ENCODE assay signal across 15 cellular contexts in the genomic region with DNA sequence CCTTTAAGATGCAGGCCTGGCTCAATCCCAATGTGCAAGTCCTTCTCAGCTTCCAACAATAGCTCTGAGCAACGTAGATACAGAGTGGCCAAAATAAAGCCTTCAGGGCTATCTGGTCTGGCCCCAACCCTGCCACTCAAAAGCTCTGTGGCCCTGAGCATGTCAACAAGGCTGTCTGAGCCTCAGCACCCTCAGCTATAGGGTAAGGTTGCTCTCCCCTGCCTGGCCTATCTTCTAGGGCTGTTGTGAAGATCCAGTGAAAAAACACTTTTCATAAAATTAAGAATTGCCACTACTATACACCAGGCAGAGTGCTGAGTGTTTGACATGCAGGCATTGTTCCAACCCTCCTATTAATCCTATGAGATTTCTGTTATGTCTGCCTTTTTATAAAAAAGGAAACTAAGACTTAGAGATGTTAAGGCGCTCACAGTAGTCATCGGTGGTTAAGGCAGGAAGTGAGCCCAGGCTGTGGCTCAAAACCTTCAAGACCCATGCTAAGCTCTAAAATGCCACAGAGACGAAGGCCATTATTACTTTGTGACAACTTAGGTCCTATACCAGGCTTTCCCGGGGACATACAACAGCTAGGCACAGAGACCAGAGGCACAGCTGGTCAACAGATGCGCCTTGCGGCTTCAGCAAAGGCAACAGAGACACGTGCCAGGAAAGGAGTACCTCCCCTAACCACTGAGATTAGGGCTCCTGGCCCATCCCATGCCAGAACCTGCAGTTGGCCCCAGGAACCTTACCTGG. TPM values are rescaled to one million over a fixed set of nuclear protein-coding genes. Genes with fewer than 3 reads are reported as not detected.
A peak's percentile ranks its signal among the peaks of the same experiment; 100 is the strongest.
DNase-seq lines count a peak whose midpoint lies in the region; ATAC-seq and TF ChIP-seq lines count a peak whose summit lies in the region.
"Had no signal": no experiment of that assay in that cellular context is flagged by ENCODE, and none has a peak within 500 bp of the region (broad histone marks: within the 10 kb centered on the region; RNA-seq: fewer than 3 reads in every experiment).

No MANE protein-coding gene starts in this region.

- H3K4me3 ChIP-seq in Jurkat, Clone E6-1 (ENCODE audit: low read length): peak overlapping the region; percentile 30
- no peak overlapping the region for H3K4me3 ChIP-seq in trophoblast cell (ENCODE audit: low read depth, low read length)

- peaks cover 13% of the 10 kb centered on the region for H3K79me2 ChIP-seq in trophoblast cell (ENCODE audit: control insufficient read depth, insufficient read depth, low read length, poor library complexity)

- H2BK12ac ChIP-seq in trophoblast cell (ENCODE audit: low read length): no peak overlapping the region

- H3K9me3 ChIP-seq in CD4-positive, alpha-beta T cell (ENCODE audit: control insufficient read depth, low read length): no peaks in the 10 kb centered on the region
- H3K9me3 ChIP-seq in trophoblast cell (ENCODE audit: insufficient read depth, low read depth, low read length): no peaks in the 10 kb centered on the region

- peak in 1 of 10 experiments; percentile 10 for DNase-seq in CD4-positive, alpha-beta T cell
- DNase-seq in Jurkat, Clone E6-1 (ENCODE audit: low read depth, low spot score): peak; percentile 62
- no peak for DNase-seq in activated naive CD8-positive, alpha-beta T cell treated with anti-CD3 and anti-CD28 coated beads for 36 hours
- DNase-seq in trophoblast cell (no peak), AG20443 (ENCODE audit: low spot score) (no peak)
- DNase-seq in stimulated activated CD4-positive, alpha-beta T cell treated with anti-CD3 and anti-CD28 coated beads, Interleukin-4, amount 100 ng/mL, for 24 hours: no peak
- DNase-seq: IMR-90, mesenchymal stem cell, NCI-H187, NCI-H526 treated with DMSO at 0.1 percent for 48 hours, WERI-Rb-1 had no signal

- H4K12ac ChIP-seq in trophoblast cell (ENCODE audit: low read depth, low read length): no peak overlapping the region

- peak overlapping the region; percentile 15 for H3K18ac ChIP-seq in trophoblast cell (ENCODE audit: low read length)

- no peak for TF ChIP-seq CTCF in CD4-positive, alpha-beta T cell (IDR thresholded peaks at IDR 0.05)

- no peak overlapping the region for H3K23ac ChIP-seq in trophoblast cell (ENCODE audit: low read length)

- intact Hi-C loops in CD4-positive, alpha-beta T cell (cut with DNase I, micrococcal nuclease): loop anchor here (10.0 kb wide), 3 partner anchors 365 to 785 kb away; partner anchors contain the start of genes AEN (in 2 of the 2), DET1 (in 1 of the 2), PEX11A (in 1 of the 2) and WDR93 (in 1 of the 2)

- ATAC-seq in CD4-positive, alpha-beta T cell (ENCODE audit: poor library complexity): no peak
- no peak for ATAC-seq in GM19324 (IDR thresholded peaks at IDR 0.05; ENCODE audit: low FRiP score, unreplicated experiment)
- ATAC-seq: Right ventricle myocardium inferior had no signal

- CTCF ChIA-PET in CD4-positive, alpha-beta T cell (lab: Charles Lee): interaction anchor here (1.9 kb wide), 1 partner anchor 29 kb away, joined by 7 read pairs; no protein-coding TSS in a partner anchor

- H2BK5ac ChIP-seq in trophoblast cell (ENCODE audit: low read depth, low read length, poor library complexity): no peak overlapping the region

- no peak overlapping the region for H2BK120ac ChIP-seq in trophoblast cell (ENCODE audit: insufficient read depth, low read length, poor library complexity)

- H3K4me1 ChIP-seq in trophoblast cell (ENCODE audit: control insufficient read depth in 1 of 2, insufficient read depth in 2 of 2, low read length in 2 of 2): peaks cover 11 to 12% of the 10 kb centered on the region in 2 experiments

- H3K36me3 Mint-ChIP-seq in CD4-positive, alpha-beta T cell (ENCODE audit: low read depth): peaks cover 85% of the 10 kb centered on the region
- peaks cover 47% of the 10 kb centered on the region for H3K36me3 Mint-ChIP-seq in activated naive CD8-positive, alpha-beta T cell treated with anti-CD3 and anti-CD28 coated beads for 36 hours

- no peak overlapping the region for H2AK5ac ChIP-seq in trophoblast cell (ENCODE audit: low read length)

- H4K8ac ChIP-seq in trophoblast cell (ENCODE audit: low read depth, low read length): no peak overlapping the region

- H3K36me3 ChIP-seq in trophoblast cell (ENCODE audit: control insufficient read depth in 1 of 2, insufficient read depth in 2 of 2, low read length in 2 of 2): peaks cover 64 to 75% of the 10 kb centered on the region in 2 experiments

- H3K79me1 ChIP-seq in trophoblast cell (ENCODE audit: low read length): peaks cover 5% of the 10 kb centered on the region

- no peak overlapping the region for H3K4ac ChIP-seq in trophoblast cell (ENCODE audit: low read depth, low read length)

- no peak overlapping the region for H2AFZ ChIP-seq in trophoblast cell (ENCODE audit: insufficient read depth, low read length, poor library complexity)

- H3K27ac ChIP-seq in CD4-positive, alpha-beta T cell (ENCODE audit: low read depth, low read length): no peak overlapping the region
- H3K27ac ChIP-seq in trophoblast cell (ENCODE audit: low read depth, low read length): no peak overlapping the region
- H3K27ac ChIP-seq: WERI-Rb-1 had no signal

- H3K4me2 ChIP-seq in trophoblast cell (ENCODE audit: low read length): no peak overlapping the region

- H3K27me3 Mint-ChIP-seq in CD4-positive, alpha-beta T cell: no peaks in the 10 kb centered on the region
- no peaks in the 10 kb centered on the region for H3K27me3 Mint-ChIP-seq in activated naive CD8-positive, alpha-beta T cell treated with anti-CD3 and anti-CD28 coated beads for 36 hours
- H3K27me3 Mint-ChIP-seq: dendritic cell treated with granulocyte-macrophage colony-stimulating factor and Interleukin-4, amounts not matched to agents 40 ng/mL and 50 ng/mL, for 4 days; progenitor cell of endocrine pancreas had no signal

- H3K27ac Mint-ChIP-seq in CD4-positive, alpha-beta T cell: peak overlapping the region; percentile 84
- peak overlapping the region; percentile 77 for H3K27ac Mint-ChIP-seq in activated naive CD8-positive, alpha-beta T cell treated with anti-CD3 and anti-CD28 coated beads for 36 hours
- H3K27ac Mint-ChIP-seq: dendritic cell treated with granulocyte-macrophage colony-stimulating factor and Interleukin-4, amounts not matched to agents 40 ng/mL and 50 ng/mL, for 4 days; progenitor cell of endocrine pancreas had no signal

- H3K14ac ChIP-seq in trophoblast cell (ENCODE audit: low read length): no peak overlapping the region

- POLR2A ChIA-PET in CD4-positive, alpha-beta T cell (lab: Charles Lee): interaction anchor here (1.2 to 1.5 kb wide), 2 partner anchors 9 to 122 kb away, joined by 4 to 5 read pairs; no protein-coding TSS in a partner anchor

- no peak overlapping the region for H4K91ac ChIP-seq in trophoblast cell (ENCODE audit: low read depth, low read length)

- H3K9ac ChIP-seq in trophoblast cell (ENCODE audit: low read length): no peak overlapping the region

- no peaks in the 10 kb centered on the region for H3K27me3 ChIP-seq in CD4-positive, alpha-beta T cell (ENCODE audit: control insufficient read depth, insufficient read depth, low read length)
- H3K27me3 ChIP-seq in trophoblast cell (ENCODE audit: insufficient read depth, low read length): no peaks in the 10 kb centered on the region

- no CpG with 5 or more reads among the region's 8 CpGs for WGBS in trophoblast cell (ENCODE audit: extremely low coverage, insufficient coverage, insufficient read length)

- H3K9me3 Mint-ChIP-seq in CD4-positive, alpha-beta T cell: no peaks in the 10 kb centered on the region
- no peaks in the 10 kb centered on the region for H3K9me3 Mint-ChIP-seq in activated naive CD8-positive, alpha-beta T cell treated with anti-CD3 and anti-CD28 coated beads for 36 hours
- H3K9me3 Mint-ChIP-seq: dendritic cell treated with granulocyte-macrophage colony-stimulating factor and Interleukin-4, amounts not matched to agents 40 ng/mL and 50 ng/mL, for 4 days had no signal

- peak overlapping the region; percentile 88 for H3K4me3 Mint-ChIP-seq in CD4-positive, alpha-beta T cell
- peak overlapping the region; percentile 24 for H3K4me3 Mint-ChIP-seq in activated naive CD8-positive, alpha-beta T cell treated with anti-CD3 and anti-CD28 coated beads for 36 hours
- H3K4me3 Mint-ChIP-seq: dendritic cell treated with granulocyte-macrophage colony-stimulating factor and Interleukin-4, amounts not matched to agents 40 ng/mL and 50 ng/mL, for 4 days had no signal

- H3K4me1 Mint-ChIP-seq in CD4-positive, alpha-beta T cell (ENCODE audit: low read depth): peaks cover 51% of the 10 kb centered on the region
- H3K4me1 Mint-ChIP-seq in activated naive CD8-positive, alpha-beta T cell treated with anti-CD3 and anti-CD28 coated beads for 36 hours: peaks cover 40% of the 10 kb centered on the region

RNA-seq across cellular contexts. Expression of gene POLG, which starts 5.1 kb away (rescaled TPM):
- 100 to 1,000 TPM; 139 to 140 TPM for total RNA-seq in CD4-positive, alpha-beta T cell
- polyA plus RNA-seq in Jurkat, Clone E6-1 (2012; ENCODE audit: insufficient read depth, insufficient read length): 151 TPM
- 100 to 1,000 TPM in 1 of 2 experiments, 10 to 100 TPM in 1; 96.1 to 102 TPM for total RNA-seq in activated naive CD8-positive, alpha-beta T cell treated with anti-CD3 and anti-CD28 coated beads for 36 hours
- polyA plus RNA-seq in trophoblast cell (2013): 27.9 and 28.6 TPM in 2 replicates
